25 cellular contexts compared by ENCODE assay signal in the genomic region with DNA sequence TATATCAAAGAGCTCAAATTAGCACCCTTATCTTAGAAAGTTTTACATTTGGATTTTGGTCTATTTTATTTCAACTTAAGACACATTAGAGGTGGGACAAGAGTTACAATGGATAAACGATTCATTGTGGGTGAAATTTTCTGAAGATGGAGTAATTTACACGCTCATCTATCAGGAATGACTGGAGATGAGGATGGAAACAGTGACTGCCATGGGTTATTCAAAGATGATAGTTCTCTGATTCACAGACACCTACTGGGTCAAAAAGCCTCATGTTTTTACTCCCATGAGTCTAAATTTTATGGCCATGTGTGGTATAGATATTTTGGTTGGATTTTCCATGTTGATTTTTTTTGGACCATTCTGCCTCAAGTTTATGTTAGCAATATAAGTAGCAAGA. TPM values are rescaled to one million over a fixed set of nuclear protein-coding genes. Genes with fewer than 3 reads are reported as not detected.
DNase-seq lines count a peak whose midpoint lies in the region; ATAC-seq, FAIRE-seq and TF ChIP-seq lines count a peak whose summit lies in the region.
"Had no signal": no experiment of that assay in that cellular context is flagged by ENCODE, and none has a peak within 500 bp of the region (broad histone marks: within the 10 kb centered on the region; RNA-seq: fewer than 3 reads in every experiment).

No MANE protein-coding gene starts in this region.

- H3K27ac ChIP-seq in adrenal gland: no peak overlapping the region
- H3K27ac ChIP-seq: KMS-11, Peyer's patch, skin epidermis had no signal

- no peak for TF ChIP-seq POLR2A in adrenal gland (IDR thresholded peaks at IDR 0.05)

- no peaks in the 10 kb centered on the region for H3K9me3 ChIP-seq in adrenal gland (replicated peaks in 1 of 3)
- H3K9me3 ChIP-seq: Peyer's patch had no signal

- TF ChIP-seq CTCF in foreskin fibroblast (IDR thresholded peaks at IDR 0.05; ENCODE audit: low read depth, low read length) (no peak), adrenal gland (IDR thresholded peaks at IDR 0.05) (no peak)

- H3K36me3 ChIP-seq in adrenal gland (replicated peaks in 1 of 2): no peaks in the 10 kb centered on the region
- H3K36me3 ChIP-seq: Peyer's patch had no signal

- peaks cover 0 to 2% of the 10 kb centered on the region in 2 donors for H3K4me1 ChIP-seq in adrenal gland (replicated peaks in 1 of 2)
- H3K4me1 ChIP-seq: Peyer's patch had no signal

- H3K4me3 Mint-ChIP-seq in stimulated activated naive CD8-positive, alpha-beta T cell treated with anti-CD3 and anti-CD28 coated beads, Interleukin-15, amount 100 ng/mL, for 72 hours: no peak overlapping the region
- H3K4me3 Mint-ChIP-seq: naive thymus-derived CD8-positive, alpha-beta T cell had no signal

- no peak overlapping the region for H3K4me3 ChIP-seq in foreskin fibroblast (ENCODE audit: low read depth in 1 of 2, low read length in 2 of 2)
- no peak overlapping the region for H3K4me3 ChIP-seq in adrenal gland
- H3K4me3 ChIP-seq: Peyer's patch, skin epidermis had no signal

- FAIRE-seq in RCC 7860 (lab: Jason Lieb, UNC): peak; percentile 20
- FAIRE-seq: A204.1 had no signal

- DNase-seq in stimulated activated naive CD8-positive, alpha-beta T cell treated with anti-CD3 and anti-CD28 coated beads, Interleukin-15, Interleukin-2, amounts not matched to agents 100 U/mL and 50 U/mL, for 24 hours: no peak
- DNase-seq in stimulated activated naive CD8-positive, alpha-beta T cell treated with anti-CD3 and anti-CD28 coated beads, Interleukin-15, amount 100 ng/mL, for 72 hours: no peak
- DNase-seq in RCC 7860 (ENCODE audit: low spot score): peak; percentile 53
- DNase-seq in foreskin fibroblast: peak; percentile 75 to 79
- no peak for DNase-seq in adrenal gland
- DNase-seq in GM19240 (ENCODE audit: insufficient read length, low spot score): no peak
- DNase-seq in NCI-H1694 (lab: John Stamatoyannopoulos, UW): no peak
- DNase-seq: activated CD4-positive, alpha-beta T cell treated with anti-CD3 and anti-CD28 coated beads for 4 hours; activated naive CD4-positive, alpha-beta T cell treated with Interleukin-2 at 50 U/mL for 16 hours; activated T-cell treated with anti-CD3 and anti-CD28 coated beads, Interleukin-2, amount 50 U/mL, for 48 hours; anterior cingulate cortex; C1 segment of cervical spinal cord; cortex of kidney; naive thymus-derived CD8-positive, alpha-beta T cell; NCI-H187; NCI-H2171 treated with DMSO at 0.1 percent for 48 hours; NCI-H524 treated with DMSO at 0.1 percent for 48 hours; occipital lobe; Peyer's patch; stimulated activated CD4-positive, alpha-beta T cell treated with anti-CD3 and anti-CD28 coated beads, Interleukin-1b, Interleukin-23, amount 100 ng/mL, for 48 hours; T-helper 2 cell had no signal

- H3K27me3 Mint-ChIP-seq in stimulated activated naive CD8-positive, alpha-beta T cell treated with anti-CD3 and anti-CD28 coated beads, Interleukin-15, amount 100 ng/mL, for 72 hours: peaks cover 36% of the 10 kb centered on the region

- no peaks in the 10 kb centered on the region for H3K9me3 Mint-ChIP-seq in stimulated activated naive CD8-positive, alpha-beta T cell treated with anti-CD3 and anti-CD28 coated beads, Interleukin-15, amount 100 ng/mL, for 72 hours
- H3K9me3 Mint-ChIP-seq: naive thymus-derived CD8-positive, alpha-beta T cell had no signal

- H3K27me3 ChIP-seq in adrenal gland: no peaks in the 10 kb centered on the region
- H3K27me3 ChIP-seq: Peyer's patch had no signal

- H3K27ac Mint-ChIP-seq in stimulated activated naive CD8-positive, alpha-beta T cell treated with anti-CD3 and anti-CD28 coated beads, Interleukin-15, amount 100 ng/mL, for 72 hours: no peak overlapping the region
- H3K27ac Mint-ChIP-seq: naive thymus-derived CD8-positive, alpha-beta T cell had no signal

- WGBS in adrenal gland, 4 donors: 81 to 90% (median 86%) methylated on average over 2 of the region's 2 CpGs

- intact Hi-C loops in adrenal gland (cut with DNase I): no loop called here

- peaks cover 8% of the 10 kb centered on the region for H3K4me1 Mint-ChIP-seq in stimulated activated naive CD8-positive, alpha-beta T cell treated with anti-CD3 and anti-CD28 coated beads, Interleukin-15, amount 100 ng/mL, for 72 hours

- ATAC-seq in stimulated activated naive CD8-positive, alpha-beta T cell treated with anti-CD3 and anti-CD28 coated beads, Interleukin-15, Interleukin-2, amounts not matched to agents 100 U/mL and 50 U/mL, for 24 hours: peak; percentile 59
- no peak for ATAC-seq in stimulated activated naive CD8-positive, alpha-beta T cell treated with anti-CD3 and anti-CD28 coated beads, Interleukin-15, amount 100 ng/mL, for 72 hours
- no peak for ATAC-seq in GM19467 (IDR thresholded peaks at IDR 0.05; ENCODE audit: unreplicated experiment)
- ATAC-seq: naive thymus-derived CD8-positive, alpha-beta T cell had no signal

RNA-seq across cellular contexts. Expression of gene SAMD4A, which starts 22.1 kb away (rescaled TPM):
- total RNA-seq in adrenal gland: 10 to 100 TPM in 5 of 8 donors, 1 to 10 TPM in 3; 8.2 to 13.2 (median 10.7) TPM
- 1 to 10 TPM; 2.2 to 7.0 (median 3.0) TPM for polyA plus RNA-seq in adrenal gland
- polyA plus RNA-seq: naive thymus-derived CD8-positive, alpha-beta T cell had no signal

Comparison
In these comparisons a context has a peak if more than half of its experiments do, and no peak if none do; other contexts are left out.
1. DNase-seq: peak in RCC 7860 (single experiment) and foreskin fibroblast (2 of 2); none in stimulated activated naive CD8-positive, alpha-beta T cell treated with anti-CD3 and anti-CD28 coated beads, Interleukin-15, Interleukin-2, amounts not matched to agents 100 U/mL and 50 U/mL, for 24 hours (single experiment), stimulated activated naive CD8-positive, alpha-beta T cell treated with anti-CD3 and anti-CD28 coated beads, Interleukin-15, amount 100 ng/mL, for 72 hours (0 of 2), adrenal gland (0 of 7), GM19240 (single experiment) and NCI-H1694 (single experiment).